34 cellular contexts compared by ENCODE assay signal in genomic region chr6:117222861-117223260, GRCh38. TPM values are rescaled to one million over a fixed set of nuclear protein-coding genes. Genes with fewer than 3 reads are reported as not detected.
"Had no signal": no experiment of that assay in that cellular context is flagged by ENCODE, and none has a peak within 500 bp of the region (broad histone marks: within the 10 kb centered on the region; RNA-seq: fewer than 3 reads in every experiment).

No MANE protein-coding gene starts in this region.

- H3K4me1 Mint-ChIP-seq: naive thymus-derived CD4-positive, alpha-beta T cell; natural killer cell; neural progenitor cell; stimulated activated effector memory CD8-positive, alpha-beta T cell treated with anti-CD3 and anti-CD28 coated beads, Interleukin-12 subunit alpha, Interleukin-12 subunit beta, amount 100 ng/mL, for 72 hours; stimulated activated naive B cell treated with anti-CD40 and anti-IgM and Interleukin-4, amounts not matched to agents 10 μg/mL and 1 μg/mL and 100 μg/mL, for 72 hours had no signal

- H3K9me3 Mint-ChIP-seq: nephron, neural progenitor cell had no signal

- H3K27me3 ChIP-seq: neural progenitor cell, ovary, stomach, thyroid gland, tibial nerve, upper lobe of left lung, vagina had no signal

- H3K4me3 ChIP-seq: neural progenitor cell, ovary, psoas muscle, stomach, thoracic aorta, thyroid gland, tibial nerve, upper lobe of left lung, vagina had no signal

- H3K36me3 Mint-ChIP-seq: natural killer cell; neural progenitor cell; stimulated activated effector memory CD8-positive, alpha-beta T cell treated with anti-CD3 and anti-CD28 coated beads, Interleukin-12 subunit alpha, Interleukin-12 subunit beta, amount 100 ng/mL, for 72 hours; stimulated activated naive B cell treated with anti-CD40 and anti-IgM and Interleukin-4, amounts not matched to agents 10 μg/mL and 1 μg/mL and 100 μg/mL, for 72 hours had no signal

- H3K4me3 Mint-ChIP-seq: naive thymus-derived CD4-positive, alpha-beta T cell; natural killer cell; nephron; neural progenitor cell; stimulated activated effector memory CD8-positive, alpha-beta T cell treated with anti-CD3 and anti-CD28 coated beads, Interleukin-12 subunit alpha, Interleukin-12 subunit beta, amount 100 ng/mL, for 72 hours; stimulated activated naive B cell treated with anti-CD40 and anti-IgM and Interleukin-4, amounts not matched to agents 10 μg/mL and 1 μg/mL and 100 μg/mL, for 72 hours; stimulated activated naive CD8-positive, alpha-beta T cell treated with anti-CD3 and anti-CD28 coated beads, Interleukin-15, Interleukin-2, amounts not matched to agents 100 ng/mL and 50 ng/mL, for 24 hours had no signal

- H2AFZ ChIP-seq: neural progenitor cell, parathyroid adenoma had no signal

- H3K4me1 ChIP-seq: neural progenitor cell, parathyroid adenoma, stomach, thyroid gland, tibial nerve, upper lobe of left lung, vagina had no signal

- DNase-seq: naive thymus-derived CD4-positive, alpha-beta T cell; natural killer cell; occipital lobe; ovary; posterior cingulate gyrus; psoas muscle; right cardiac atrium; small intestine; stimulated activated CD4-positive, alpha-beta T cell treated with anti-CD3 and anti-CD28 coated beads, Interleukin-15, amount 100 ng/mL, for 24 hours; stimulated activated CD4-positive, alpha-beta T cell treated with anti-CD3 and anti-CD28 coated beads, Interleukin-2, amount 100 ng/mL, for 24 hours; stimulated activated CD4-positive, alpha-beta T cell treated with anti-CD3 and anti-CD28 coated beads, Interleukin-2, amount 100 ng/mL, for 48 hours; stimulated activated CD4-positive, alpha-beta T cell treated with anti-CD3 and anti-CD28 coated beads, Interleukin-4, amount 100 ng/mL, for 24 hours; stimulated activated naive B cell treated with anti-CD40 and anti-IgM and Interleukin-4, amounts not matched to agents 10 μg/mL and 1 μg/mL and 100 μg/mL, for 72 hours; stimulated activated naive CD4-positive, alpha-beta T cell treated with Interleukin-2 at 50 U/mL for 16 hours; stomach; thyroid gland; upper lobe of left lung had no signal

- H3K27ac Mint-ChIP-seq: naive thymus-derived CD4-positive, alpha-beta T cell; natural killer cell; nephron; neural progenitor cell; progenitor cell of endocrine pancreas; stimulated activated effector memory CD8-positive, alpha-beta T cell treated with anti-CD3 and anti-CD28 coated beads, Interleukin-12 subunit alpha, Interleukin-12 subunit beta, amount 100 ng/mL, for 72 hours; stimulated activated naive B cell treated with anti-CD40 and anti-IgM and Interleukin-4, amounts not matched to agents 10 μg/mL and 1 μg/mL and 100 μg/mL, for 72 hours; stimulated activated naive CD8-positive, alpha-beta T cell treated with anti-CD3 and anti-CD28 coated beads, Interleukin-15, Interleukin-2, amounts not matched to agents 100 ng/mL and 50 ng/mL, for 24 hours had no signal

- H3K79me2 ChIP-seq: parathyroid adenoma had no signal

- H3K9me3 ChIP-seq: ovary, psoas muscle, stomach, thoracic aorta, thyroid gland, tibial nerve, upper lobe of left lung, vagina had no signal

- H3K27ac ChIP-seq: neural progenitor cell, ovary, parathyroid adenoma, psoas muscle, stomach, thoracic aorta, thyroid gland, tibial nerve, upper lobe of left lung, vagina had no signal

- H3K27me3 Mint-ChIP-seq: progenitor cell of endocrine pancreas; stimulated activated naive B cell treated with anti-CD40 and anti-IgM and Interleukin-4, amounts not matched to agents 10 μg/mL and 1 μg/mL and 100 μg/mL, for 72 hours; stimulated activated naive CD8-positive, alpha-beta T cell treated with anti-CD3 and anti-CD28 coated beads, Interleukin-15, Interleukin-2, amounts not matched to agents 100 ng/mL and 50 ng/mL, for 24 hours had no signal

- H3K4me2 ChIP-seq: neural progenitor cell had no signal

- H3K36me3 ChIP-seq: neural progenitor cell, ovary, stomach, thoracic aorta, thyroid gland, tibial nerve, upper lobe of left lung, vagina had no signal

- H3K9ac ChIP-seq: neural progenitor cell, parathyroid adenoma had no signal

- FAIRE-seq: small intestine, urothelium cell line had no signal

RNA-seq across cellular contexts. Expression of gene VGLL2, which starts 42.5 kb away (rescaled TPM):
- total RNA-seq: naive thymus-derived CD4-positive, alpha-beta T cell; natural killer cell; occipital lobe; osteoblast; progenitor cell of endocrine pancreas; renal cortical epithelial cell; sciatic nerve; subcutaneous adipose tissue; temporal lobe; thoracic aorta; thyroid gland; tibial nerve; upper lobe of left lung; ureter; vagina had no signal
- polyA plus RNA-seq: naive thymus-derived CD4-positive, alpha-beta T cell; neural cell; ovary; small intestine; stomach had no signal
